ENCODE assay signal across 22 cellular contexts in the genomic region with DNA sequence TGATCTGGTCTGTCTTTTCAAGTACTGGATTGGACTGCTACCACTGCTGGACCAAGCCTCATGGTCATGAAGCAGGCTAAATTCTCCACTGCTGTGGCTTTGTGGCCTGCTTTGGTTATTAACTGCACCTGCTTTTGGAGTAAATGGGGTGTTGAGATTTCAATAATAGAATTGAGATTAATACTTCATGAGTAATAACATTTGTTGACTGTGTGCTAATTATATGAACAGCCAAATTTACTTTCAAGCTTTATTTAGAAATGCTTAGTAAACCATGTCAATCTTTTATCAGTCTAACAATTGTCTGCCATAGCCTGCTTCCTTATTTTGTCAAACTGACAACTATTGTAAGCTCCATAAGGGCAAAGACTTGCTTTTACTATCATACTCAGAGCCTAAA.
A peak's percentile ranks its signal among the peaks of the same experiment; 100 is the strongest.
DNase-seq lines count a peak whose midpoint lies in the region; ATAC-seq and TF ChIP-seq lines count a peak whose summit lies in the region.
"Had no signal": no experiment of that assay in that cellular context is flagged by ENCODE, and none has a peak within 500 bp of the region (broad histone marks: within the 10 kb centered on the region; RNA-seq: fewer than 3 reads in every experiment).

No MANE protein-coding gene starts in this region.

- TF ChIP-seq CTCF in GM12865 (IDR thresholded peaks at IDR 0.05; ENCODE audit: insufficient read depth, low read depth, low read length, missing control alignments): no peak
- no peak for TF ChIP-seq CTCF in brain microvascular endothelial cell (IDR thresholded peaks at IDR 0.05; ENCODE audit: low read depth, low read length, missing control alignments)

- H3K27ac ChIP-seq in brain microvascular endothelial cell: no peak overlapping the region
- H3K27ac ChIP-seq: BLaER1, lower lobe of right lung, suprapubic skin had no signal

- peak; percentile 41 for DNase-seq in GM12865 (ENCODE audit: low read depth)
- DNase-seq in brain microvascular endothelial cell: no peak
- DNase-seq in NOMO-1 (lab: John Stamatoyannopoulos, UW; ENCODE audit: unreplicated experiment in 2 of 2): no peak
- DNase-seq in COLO829 (ENCODE audit: low spot score): no peak
- DNase-seq in CD1c-positive myeloid dendritic cell (ENCODE audit: extremely low spot score): no peak
- DNase-seq: activated CD4-positive, CD25-positive, alpha-beta regulatory T cell; activated CD8-positive, alpha-beta T cell treated with anti-CD3 and anti-CD28 coated beads, Interleukin-2, amount 10 ng/mL, durations not matched to agents 7 days and 5 days; activated naive CD4-positive, alpha-beta T cell; activated T-cell treated with anti-CD3 and anti-CD28 coated beads, Interleukin-2, amount 50 U/mL, for 1 hour; Calu3; lower lobe of right lung; MV-4-11; NCI-H1694 treated with DMSO at 0.1 percent for 48 hours; NCI-H69; T1000 had no signal

- in situ Hi-C loops in brain microvascular endothelial cell (cut with HindIII; ENCODE audit: low pct_ligation_motif_present, low sequenced_read_pairs): no loop called here

- H3K4me3 ChIP-seq in GM12865 (ENCODE audit: low read depth, low read length): no peak overlapping the region
- no peak overlapping the region for H3K4me3 ChIP-seq in brain microvascular endothelial cell (ENCODE audit: low read depth, low read length)
- H3K4me3 ChIP-seq: BLaER1, lower lobe of right lung, suprapubic skin had no signal

- H3K27me3 ChIP-seq in brain microvascular endothelial cell (replicated peaks): no peaks in the 10 kb centered on the region
- H3K27me3 ChIP-seq: BLaER1, suprapubic skin had no signal

- ATAC-seq in GM18909 (IDR thresholded peaks at IDR 0.05; ENCODE audit: poor library complexity, unreplicated experiment) (peak; percentile 43), HG02642 (IDR thresholded peaks at IDR 0.05; ENCODE audit: poor library complexity, unreplicated experiment) (peak; percentile 53), HG03442 (IDR thresholded peaks at IDR 0.05; ENCODE audit: unreplicated experiment) (peak; percentile 51)
- ATAC-seq: activated CD8-positive, alpha-beta T cell treated with anti-CD3 and anti-CD28 coated beads, Interleukin-2, amount 10 ng/mL, durations not matched to agents 7 days and 5 days; HCT116; lower lobe of right lung; stimulated activated effector memory CD8-positive, alpha-beta T cell treated with anti-CD3 and anti-CD28 coated beads, Interleukin-12 subunit alpha, Interleukin-12 subunit beta, amount 100 ng/mL, for 72 hours had no signal

- peaks cover 19% of the 10 kb centered on the region for H3K36me3 ChIP-seq in brain microvascular endothelial cell (replicated peaks)
